ENCODE assay signal across 1 cellular context in the genomic region with DNA sequence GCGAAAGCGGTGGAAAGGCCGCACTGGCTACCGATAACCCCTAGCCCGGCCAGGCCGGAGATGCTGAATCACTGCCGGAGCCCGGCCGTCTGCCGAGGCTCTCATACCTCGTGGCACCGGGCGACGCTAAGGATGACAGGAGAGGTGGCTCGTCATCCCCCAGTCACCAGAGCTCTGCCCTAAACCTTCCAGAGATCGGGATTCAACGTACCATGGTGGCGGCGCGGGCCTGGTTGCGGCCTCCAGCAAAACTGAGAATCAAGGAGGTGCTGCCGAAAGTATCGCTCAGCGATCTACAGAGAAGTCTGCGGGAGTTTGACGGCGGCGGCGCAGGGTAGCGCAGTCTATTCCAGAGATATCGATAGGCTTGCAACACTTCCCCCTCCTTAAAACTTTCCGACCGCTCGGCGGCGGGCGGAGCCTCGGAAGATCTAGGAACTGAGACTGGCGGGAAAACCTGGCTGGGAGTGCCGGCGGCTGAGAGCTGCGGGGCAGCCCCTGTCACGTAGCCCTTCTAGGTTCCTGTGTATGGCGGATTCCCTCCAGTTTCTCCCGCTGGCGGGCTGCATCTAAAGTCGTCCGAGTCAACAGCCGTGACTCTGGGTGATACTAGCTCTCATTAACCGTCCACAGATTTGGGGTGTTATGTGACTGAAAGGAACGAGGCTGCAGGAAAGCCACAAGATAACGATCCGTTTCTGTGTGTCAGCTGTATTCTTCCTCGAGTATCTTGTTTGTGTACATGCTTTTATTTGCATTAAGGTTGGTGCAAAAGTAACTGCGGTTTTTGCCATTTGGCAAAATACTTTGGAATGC.
TF ChIP-seq lines count a peak whose summit lies in the region.

A gene (minus strand): TSS at position 301 of the 816 bp plus-strand sequence. CDS start 87 bp downstream, at position 214.

TF ChIP-seq in HepG2, 621 proteins besides CTCF, POLR2A, EP300 and RAD21 (continued from another document):
- TF ChIP-seq, protein P1, sequence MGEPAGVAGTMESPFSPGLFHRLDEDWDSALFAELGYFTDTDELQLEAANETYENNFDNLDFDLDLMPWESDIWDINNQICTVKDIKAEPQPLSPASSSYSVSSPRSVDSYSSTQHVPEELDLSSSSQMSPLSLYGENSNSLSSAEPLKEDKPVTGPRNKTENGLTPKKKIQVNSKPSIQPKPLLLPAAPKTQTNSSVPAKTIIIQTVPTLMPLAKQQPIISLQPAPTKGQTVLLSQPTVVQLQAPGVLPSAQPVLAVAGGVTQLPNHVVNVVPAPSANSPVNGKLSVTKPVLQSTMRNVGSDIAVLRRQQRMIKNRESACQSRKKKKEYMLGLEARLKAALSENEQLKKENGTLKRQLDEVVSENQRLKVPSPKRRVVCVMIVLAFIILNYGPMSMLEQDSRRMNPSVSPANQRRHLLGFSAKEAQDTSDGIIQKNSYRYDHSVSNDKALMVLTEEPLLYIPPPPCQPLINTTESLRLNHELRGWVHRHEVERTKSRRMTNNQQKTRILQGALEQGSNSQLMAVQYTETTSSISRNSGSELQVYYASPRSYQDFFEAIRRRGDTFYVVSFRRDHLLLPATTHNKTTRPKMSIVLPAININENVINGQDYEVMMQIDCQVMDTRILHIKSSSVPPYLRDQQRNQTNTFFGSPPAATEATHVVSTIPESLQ (CRISPR knock-in tag; conservative IDR thresholded peaks at IDR 0.05), result no peak
- TF ChIP-seq, protein P2, sequence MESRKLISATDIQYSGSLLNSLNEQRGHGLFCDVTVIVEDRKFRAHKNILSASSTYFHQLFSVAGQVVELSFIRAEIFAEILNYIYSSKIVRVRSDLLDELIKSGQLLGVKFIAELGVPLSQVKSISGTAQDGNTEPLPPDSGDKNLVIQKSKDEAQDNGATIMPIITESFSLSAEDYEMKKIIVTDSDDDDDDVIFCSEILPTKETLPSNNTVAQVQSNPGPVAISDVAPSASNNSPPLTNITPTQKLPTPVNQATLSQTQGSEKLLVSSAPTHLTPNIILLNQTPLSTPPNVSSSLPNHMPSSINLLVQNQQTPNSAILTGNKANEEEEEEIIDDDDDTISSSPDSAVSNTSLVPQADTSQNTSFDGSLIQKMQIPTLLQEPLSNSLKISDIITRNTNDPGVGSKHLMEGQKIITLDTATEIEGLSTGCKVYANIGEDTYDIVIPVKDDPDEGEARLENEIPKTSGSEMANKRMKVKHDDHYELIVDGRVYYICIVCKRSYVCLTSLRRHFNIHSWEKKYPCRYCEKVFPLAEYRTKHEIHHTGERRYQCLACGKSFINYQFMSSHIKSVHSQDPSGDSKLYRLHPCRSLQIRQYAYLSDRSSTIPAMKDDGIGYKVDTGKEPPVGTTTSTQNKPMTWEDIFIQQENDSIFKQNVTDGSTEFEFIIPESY (CRISPR knock-in tag; IDR thresholded peaks at IDR 0.05), result no peak
